ENCODE assay signal across 10 cellular contexts in the genomic region with DNA sequence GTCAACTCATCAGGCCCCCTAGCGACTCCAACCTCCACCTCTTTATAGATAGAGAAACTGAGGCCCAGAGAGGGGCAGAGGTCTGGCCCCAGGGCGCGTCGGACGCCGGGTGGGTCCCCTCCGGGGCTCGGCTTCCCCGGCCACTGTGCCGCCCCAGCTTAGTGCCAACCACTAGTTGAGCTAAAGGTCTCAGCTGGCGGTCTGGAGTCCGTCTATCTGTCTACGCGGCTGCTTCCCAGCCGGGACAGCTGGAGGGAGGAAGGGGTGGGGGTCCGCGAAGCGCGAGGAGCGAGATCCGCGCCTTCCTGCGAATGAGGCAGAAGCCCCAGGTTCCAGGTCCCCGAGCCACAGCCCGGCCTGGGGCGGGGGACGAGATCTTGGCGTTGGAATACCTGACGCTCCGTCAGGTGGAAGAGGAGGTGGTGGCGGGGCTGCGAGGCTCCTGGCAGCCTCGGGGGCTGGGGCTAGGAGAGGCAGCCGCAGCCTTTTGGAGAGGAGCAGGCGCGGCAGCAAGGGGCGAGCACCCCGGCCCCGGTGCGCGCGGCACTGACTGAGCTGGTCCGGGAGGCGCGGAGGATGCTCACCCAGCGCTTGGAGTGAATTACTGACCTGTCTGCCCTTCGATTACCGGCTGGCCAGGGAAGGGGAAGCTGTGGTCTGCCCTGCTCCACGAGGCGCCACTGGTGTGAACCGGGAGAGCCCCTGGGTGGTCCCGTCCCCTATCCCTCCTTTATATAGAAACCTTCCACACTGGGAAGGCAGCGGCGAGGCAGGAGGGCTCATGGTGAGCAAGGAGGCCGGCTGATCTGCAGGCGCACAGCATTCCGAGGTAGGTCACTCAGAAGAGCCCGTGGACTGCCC. TPM values are rescaled to one million over a fixed set of nuclear protein-coding genes. Genes with fewer than 3 reads are reported as not detected.
DNase-seq lines count a peak whose midpoint lies in the region; ATAC-seq and TF ChIP-seq lines count a peak whose summit lies in the region.
"Had no signal": no experiment of that assay in that cellular context is flagged by ENCODE, and none has a peak within 500 bp of the region (broad histone marks: within the 10 kb centered on the region; RNA-seq: fewer than 3 reads in every experiment).

No MANE protein-coding gene starts in this region.

- peaks cover 70% of the 10 kb centered on the region for H3K27me3 Mint-ChIP-seq in brain

- H3K27ac Mint-ChIP-seq in brain, result peak overlapping the region in 1 of 5 experiments; percentile 42

- H3K9me3 Mint-ChIP-seq in brain, result no peaks in the 10 kb centered on the region

- TF ChIP-seq CTCF in GM13976 (IDR thresholded peaks at IDR 0.05; ENCODE audit: borderline replicate concordance, control extremely low read depth, extremely low read depth, insufficient read depth, missing control alignments), result no peak
- peak in 1 of 2 experiments; percentile 24 for TF ChIP-seq CTCF in brain (conservative IDR thresholded peaks at IDR 0.05)

- DNase-seq in GM13976 (ENCODE audit: low spot score) (peak; percentile 34), iPS-NIHi7 (ENCODE audit: extremely low spot score) (peak; percentile 67), cerebellum (ENCODE audit: low spot score) (no peak), NCI-H446 treated with DMSO at 0.1 percent for 48 hours (lab: John Stamatoyannopoulos, UW) (no peak), cerebellar nuclear complex (lab: John Stamatoyannopoulos, UW) (no peak)
- DNase-seq: SW 1271 had no signal

- no peak for ATAC-seq in GM21825 (IDR thresholded peaks at IDR 0.05; ENCODE audit: unreplicated experiment)

- H3K4me3 Mint-ChIP-seq in brain, result peak overlapping the region; percentile 76 to 81 (median 79)

- no peaks in the 10 kb centered on the region for H3K36me3 Mint-ChIP-seq in brain

- H3K4me1 Mint-ChIP-seq in brain, result peaks cover 19% of the 10 kb centered on the region

- in situ Hi-C loops in GM13976 (cut with MboI; ENCODE audit: low sequenced_read_pairs, unreplicated experiment), result no loop called here

- peak overlapping the region in 16 of 21 experiments; percentile 20 to 81 (median 64) for H3K27ac ChIP-seq in skin epidermis

- H3K4me3 ChIP-seq in skin epidermis, result peak overlapping the region; percentile 33 to 58 (median 36)

RNA-seq across cellular contexts. Expression of gene PODN, which starts 0.9 kb away (rescaled TPM):
- 3.6 TPM for polyA plus RNA-seq in brain (ENCODE audit: insufficient read depth, low read depth, low replicate concordance)
- 8.9 TPM for total RNA-seq in cerebellum
- total RNA-seq: HT-29 had no signal

Comparison
In these comparisons a context has a peak if more than half of its experiments do, and no peak if none do; other contexts are left out.
1. DNase-seq: peak in GM13976 (single experiment) and iPS-NIHi7 (single experiment); none in cerebellum (single experiment), NCI-H446 treated with DMSO at 0.1 percent for 48 hours (single experiment) and cerebellar nuclear complex (0 of 2).